Comparison of ENCODE assay signal across 1 cellular context in genomic region chr15:22863356-22863755, GRCh38.
TF ChIP-seq lines count a peak whose summit lies in the region.

No MANE protein-coding gene starts in this region.

TF ChIP-seq in H1, 55 proteins besides CTCF, POLR2A, EP300 and RAD21:
- TF ChIP-seq SP4 (IDR thresholded peaks at IDR 0.05; ENCODE audit: low read length) (no peak), HDAC6 (IDR thresholded peaks at IDR 0.05; ENCODE audit: low read depth, low read length) (no peak), USF2 (IDR thresholded peaks at IDR 0.05; ENCODE audit: low read length) (no peak)
